ENCODE assay signal across 9 cellular contexts in the genomic region with DNA sequence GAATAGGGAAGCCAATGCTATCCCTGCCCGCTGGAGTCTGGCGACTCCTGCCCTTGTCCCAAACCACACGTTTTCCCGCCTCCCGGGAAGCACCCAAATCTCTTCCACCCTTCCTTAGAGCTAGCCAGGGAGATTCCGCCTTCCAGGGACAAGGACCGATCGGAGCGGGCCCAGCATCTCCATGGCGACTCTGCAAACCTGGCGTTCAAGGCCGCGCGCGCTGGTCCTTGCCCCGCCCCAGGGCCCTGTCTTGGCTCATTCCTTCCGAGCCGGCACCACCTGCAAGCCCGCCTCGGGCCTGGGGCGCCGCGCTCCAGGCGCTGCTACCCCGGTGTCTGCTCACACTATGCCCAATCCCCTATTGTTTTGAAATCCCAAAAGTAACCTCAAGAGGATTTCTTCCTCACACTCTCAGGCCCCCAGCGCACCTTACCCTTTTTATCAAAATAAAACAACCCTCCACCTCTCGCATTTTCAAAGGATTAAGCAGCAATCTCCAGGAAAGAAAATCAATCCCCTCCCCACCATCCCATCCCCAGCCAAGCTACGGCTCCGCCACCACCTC. TPM values are rescaled to one million over a fixed set of nuclear protein-coding genes. Genes with fewer than 3 reads are reported as not detected.
DNase-seq lines count a peak whose midpoint lies in the region; ATAC-seq, FAIRE-seq and TF ChIP-seq lines count a peak whose summit lies in the region.
"Had no signal": no experiment of that assay in that cellular context is flagged by ENCODE, and none has a peak within 500 bp of the region (broad histone marks: within the 10 kb centered on the region; RNA-seq: fewer than 3 reads in every experiment).

No MANE protein-coding gene starts in this region.

- POLR2A ChIA-PET in H1 (lab: Charles Lee; ENCODE audit: partially characterized antibody) = no interaction called here

- TF ChIP-seq CTCF in H1 (IDR thresholded peaks at IDR 0.05; ENCODE audit: control extremely low read depth in 1 of 3, insufficient read depth in 1 of 3, low read depth in 1 of 3, low read length in 3 of 3) = no peak
- TF ChIP-seq CTCF in testis (IDR thresholded peaks at IDR 0.05) = no peak

- H4K8ac ChIP-seq in H1 (ENCODE audit: extremely low read depth, insufficient read depth, low read length) = no peak overlapping the region; the same call in 1 of the 2 replicates

- peak overlapping the region; percentile 68; the same call in 1 of the 2 replicates for H2BK12ac ChIP-seq in H1 (ENCODE audit: low read depth, low read length)

- H3K36me3 ChIP-seq in H1 (ENCODE audit: control insufficient read depth in 2 of 4, insufficient read depth in 4 of 4, low read length in 3 of 4) = no peaks in the 10 kb centered on the region
- no peaks in the 10 kb centered on the region for H3K36me3 ChIP-seq in testis (ENCODE audit: low read depth, missing control alignments)

- H3K9ac ChIP-seq in H1 (replicated peaks in 1 of 4; ENCODE audit: extremely low read depth in 1 of 4, low read depth in 3 of 4, low read length in 3 of 4) = no peak overlapping the region

- H3K27ac ChIP-seq in H1 (ENCODE audit: low read depth, low read length) (no peak overlapping the region), testis (no peak overlapping the region)

- peak; percentile 68 for DNase-seq in ELF-1 (ENCODE audit: low read depth, low spot score)
- peak; percentile 18 to 52 for DNase-seq in NCI-H524 (lab: John Stamatoyannopoulos, UW)
- DNase-seq in H1 (ENCODE audit: low read depth in 1 of 2, low spot score in 2 of 2) = peak in 1 of 2 experiments; percentile 72
- DNase-seq in posterior cingulate gyrus = peak in 9 of 10 donors; percentile 29 to 92 (median 49)
- no peak for DNase-seq in testis

- H3K4ac ChIP-seq in H1 (replicated peaks; ENCODE audit: insufficient read length, low read depth, low read length) = no peak overlapping the region

- no peak overlapping the region for H2BK120ac ChIP-seq in H1 (replicated peaks; ENCODE audit: low read depth, low read length)

- TF ChIP-seq EP300 in H1 (IDR thresholded peaks at IDR 0.05; ENCODE audit: borderline replicate concordance in 1 of 2, low read depth in 2 of 2, low read length in 2 of 2) = no peak

- H2BK15ac ChIP-seq in H1 (ENCODE audit: low read length) = no peak overlapping the region

- H3K4me1 ChIP-seq in H1 (replicated peaks in 1 of 4; ENCODE audit: control insufficient read depth in 3 of 4, insufficient read depth in 4 of 4, low read length in 3 of 4) (peaks cover 0 to 8% (median 4%) of the 10 kb centered on the region in 4 experiments; a peak in 5 of 7 replicates), testis (peaks cover 4% of the 10 kb centered on the region)

- no peak overlapping the region for H4K5ac ChIP-seq in H1 (ENCODE audit: insufficient read length, low read depth, low read length)

- H3K79me2 ChIP-seq in H1 (ENCODE audit: control insufficient read depth in 1 of 2, insufficient read depth in 2 of 2, low read length in 2 of 2) = no peaks in the 10 kb centered on the region

- CTCF ChIA-PET in H1 (lab: Charles Lee; ENCODE audit: partially characterized antibody) = interaction anchor here (1.4 to 1.7 kb wide), 2 partner anchors 41 to 842 kb away, joined by 3 read pairs; no protein-coding TSS in a partner anchor

- H3K4me3 ChIP-seq in H1 (ENCODE audit: extremely low read depth in 1 of 4, insufficient read depth in 2 of 4, low read depth in 3 of 4, low read length in 4 of 4) = peak overlapping the region; percentile 61 to 94 (median 70)
- peak overlapping the region in 1 of 2 donors; percentile 50 for H3K4me3 ChIP-seq in testis

- H2BK20ac ChIP-seq in H1 (ENCODE audit: low read length) = no peak overlapping the region

- H3K56ac ChIP-seq in H1 (replicated peaks; ENCODE audit: insufficient read length, low read depth, low read length) = no peak overlapping the region

- H3K9me3 ChIP-seq in H1 (ENCODE audit: insufficient read depth in 2 of 2, low read depth in 1 of 2, low read length in 1 of 2) (no peaks in the 10 kb centered on the region), testis (no peaks in the 10 kb centered on the region)

- no peak overlapping the region; the same call in 1 of the 2 replicates for H3K18ac ChIP-seq in H1 (ENCODE audit: extremely low read depth, low read length)

- WGBS in H1 (ENCODE audit: extremely low coverage in 1 of 2, insufficient coverage in 1 of 2, insufficient read length in 1 of 2, insufficient replicate concordance in 2 of 2, low coverage in 1 of 2, low lambda C conversion rate in 2 of 2, missing lambda C conversion rate in 1 of 2), 2 experiments = 1% methylated on average over 29 of the region's 29 CpGs; no CpG with 5 or more reads in 1 of the 2 experiments
- WGBS in testis, 2 donors = 8 to 15% methylated on average over 18 to 29 of the region's 29 CpGs

- no peak overlapping the region for H3K23ac ChIP-seq in H1 (ENCODE audit: insufficient read length)

- peaks cover 19% of the 10 kb centered on the region; the same call in 1 of the 2 replicates for H3K23me2 ChIP-seq in H1 (ENCODE audit: low read depth, low read length)

- H3K14ac ChIP-seq in H1 (ENCODE audit: insufficient read length) = no peak overlapping the region

- peak overlapping the region; percentile 92 to 98 for H3K4me2 ChIP-seq in H1 (ENCODE audit: insufficient read depth in 1 of 2, low read depth in 2 of 2, low read length in 2 of 2)

- ATAC-seq in GM21423 (IDR thresholded peaks at IDR 0.05; ENCODE audit: unreplicated experiment) = no peak
- no peak for ATAC-seq in HG03354 (IDR thresholded peaks at IDR 0.05; ENCODE audit: poor library complexity, severe bottlenecking, unreplicated experiment)
- ATAC-seq in HG03571 (IDR thresholded peaks at IDR 0.05; ENCODE audit: unreplicated experiment) = no peak

- peaks cover 0 to 4% of the 10 kb centered on the region in 2 experiments for H4K20me1 ChIP-seq in H1 (replicated peaks in 1 of 2; ENCODE audit: control insufficient read depth in 1 of 2, insufficient read depth in 2 of 2, low read length in 2 of 2)

- H4K91ac ChIP-seq in H1 (replicated peaks; ENCODE audit: insufficient read length, low read length) = no peak overlapping the region

- intact Hi-C loops in posterior cingulate gyrus (cut with DNase I) (no loop called here), testis (cut with DNase I; ENCODE audit: low total_unique reads) (no loop called here)

- FAIRE-seq in H1 (lab: Jason Lieb, UNC) = no peak

- H2AK5ac ChIP-seq in H1 (ENCODE audit: low read depth, low read length) = no peak overlapping the region

- TF ChIP-seq RAD21 in H1 (IDR thresholded peaks at IDR 0.05 in 1 of 2, conservative IDR thresholded peaks at IDR 0.05 in 1 of 2; ENCODE audit: low read depth in 2 of 2, low read length in 2 of 2) = no peak

- no peak overlapping the region for H2AFZ ChIP-seq in H1 (ENCODE audit: low read length)

- no peaks in the 10 kb centered on the region for H3K79me1 ChIP-seq in H1 (ENCODE audit: low read depth, low read length)

- no peak for TF ChIP-seq POLR2A in H1 (IDR thresholded peaks at IDR 0.05; ENCODE audit: control extremely low read depth in 1 of 2, low read depth in 2 of 2, low read length in 2 of 2)
- no peak for TF ChIP-seq POLR2A in testis (IDR thresholded peaks at IDR 0.05)

- H3K27me3 ChIP-seq in H1 (replicated peaks in 1 of 4; ENCODE audit: control insufficient read depth in 3 of 4, extremely low read depth in 1 of 4, insufficient read depth in 3 of 4, low read length in 3 of 4) (peaks cover 30 to 82% (median 68%) of the 10 kb centered on the region in 4 experiments), testis (no peaks in the 10 kb centered on the region)

- H2BK5ac ChIP-seq in H1 (ENCODE audit: low read depth, low read length) = no peak overlapping the region

TF ChIP-seq in H1, 55 proteins besides CTCF, POLR2A, EP300 and RAD21:
- TF ChIP-seq EZH2 (IDR thresholded peaks at IDR 0.05; ENCODE audit: low read depth, low read length, severe bottlenecking) (peak; percentile 74), SUZ12 (IDR thresholded peaks at IDR 0.05; ENCODE audit: low read length) (peak; percentile 60; the same call in 1 of the 2 replicates), BCL11A (IDR thresholded peaks at IDR 0.05; ENCODE audit: low read depth in 2 of 2, low read length in 2 of 2) (no peak), HDAC2 (IDR thresholded peaks at IDR 0.05; ENCODE audit: borderline replicate concordance in 1 of 2, low read depth in 2 of 2, low read length in 2 of 2) (0 out of 4 replicates have a peak, but pooled peaks of 1 of the 2 experiments have one; percentile 14), RNF2 (IDR thresholded peaks at IDR 0.05; ENCODE audit: borderline replicate concordance, low read depth, low read length, missing control alignments, poor library complexity, severe bottlenecking) (peak; percentile 7), KDM4A (IDR thresholded peaks at IDR 0.05; ENCODE audit: low read depth, low read length, severe bottlenecking) (peak; percentile 3), GTF2F1 (IDR thresholded peaks at IDR 0.05; ENCODE audit: borderline replicate concordance, low read depth, low read length) (no peak)
- TF ChIP-seq, protein P1, sequence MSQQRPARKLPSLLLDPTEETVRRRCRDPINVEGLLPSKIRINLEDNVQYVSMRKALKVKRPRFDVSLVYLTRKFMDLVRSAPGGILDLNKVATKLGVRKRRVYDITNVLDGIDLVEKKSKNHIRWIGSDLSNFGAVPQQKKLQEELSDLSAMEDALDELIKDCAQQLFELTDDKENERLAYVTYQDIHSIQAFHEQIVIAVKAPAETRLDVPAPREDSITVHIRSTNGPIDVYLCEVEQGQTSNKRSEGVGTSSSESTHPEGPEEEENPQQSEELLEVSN (IDR thresholded peaks at IDR 0.05) = peak; percentile 48
TF ChIP-seq in H1: peak in this region for 6.

RNA-seq across cellular contexts. Expression of a gene that starts 1.0 kb away (rescaled TPM):
- total RNA-seq in H1 (2021; fragmentation: NEBNext Ultra II Directional; extraction: Animal tissue kit (Norgen Biotek cat#: 25700)) = 1.2 and 1.4 TPM in 2 replicates
- polyA plus RNA-seq in H1 (2011; rRNA removed) (0.28 and 0.57 TPM in 2 replicates), testis (ENCODE audit: insufficient read depth, low read depth, low replicate concordance) (7.5 TPM)
- 0.57 TPM for polyA plus RNA-seq in H1 (2011; cell fraction: cytosol; rRNA removed)
- 0.88 TPM for polyA plus RNA-seq in H1 (2011; cell fraction: nucleus; rRNA removed)
- polyA plus RNA-seq in H1 (2012, experiment 1 of 2) = 0.84 to 1.3 TPM (median 1.1 TPM) in 4 replicates
- 0.16 TPM for polyA plus RNA-seq in H1 (2012, experiment 2 of 2)
- polyA plus RNA-seq in H1 (2013, experiment 1 of 2) = 0.47 TPM
- 0.31 TPM for polyA plus RNA-seq in H1 (2013, experiment 2 of 2)
- polyA minus RNA-seq in H1 (2011; rRNA and poly(A)+ RNA removed) = 8.1 and 14.3 TPM in 2 replicates
- polyA minus RNA-seq in H1 (2011; cell fraction: cytosol; rRNA and poly(A)+ RNA removed) = 1.1 TPM
- 4.4 TPM for polyA minus RNA-seq in H1 (2011; cell fraction: nucleus; rRNA and poly(A)+ RNA removed)
- 1 to 10 TPM in 1 of 2 donors, under 1 TPM in 1; 0.74 to 1.1 TPM for total RNA-seq in testis
- total RNA-seq: epithelial cell of proximal tubule had no signal
